Comparison of ENCODE assay signal across 16 cellular contexts in the genomic region with DNA sequence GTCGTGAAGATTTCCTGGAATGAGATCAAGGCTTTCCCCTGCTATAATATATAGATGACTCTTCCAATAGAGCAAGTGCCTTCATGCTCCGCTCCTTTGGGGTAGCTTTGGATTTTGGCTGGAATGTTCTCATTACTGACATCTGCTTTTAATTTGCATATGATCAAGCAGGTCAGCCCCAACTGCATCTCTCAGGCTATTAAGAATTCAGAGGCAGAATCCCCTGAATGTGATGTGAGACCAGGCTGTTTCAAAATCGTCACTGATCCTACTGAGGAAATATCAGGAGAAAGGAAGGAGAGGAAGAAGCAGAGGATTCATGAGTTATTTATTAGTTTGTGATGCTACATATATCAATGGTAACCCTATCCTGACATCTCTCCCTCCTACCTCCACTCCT. TPM values are rescaled to one million over a fixed set of nuclear protein-coding genes. Genes with fewer than 3 reads are reported as not detected.
DNase-seq lines count a peak whose midpoint lies in the region; ATAC-seq, FAIRE-seq and TF ChIP-seq lines count a peak whose summit lies in the region.
"Had no signal": no experiment of that assay in that cellular context is flagged by ENCODE, and none has a peak within 500 bp of the region (broad histone marks: within the 10 kb centered on the region; RNA-seq: fewer than 3 reads in every experiment).

No MANE protein-coding gene starts in this region.

- in situ Hi-C loops in GM12878 (cut with MboI) (no loop called here), transverse colon (cut with MboI; ENCODE audit: low pct_ligation_motif_present in 1 of 4, low pct_unique_long_range_greater_than_20kb in 1 of 4, low sequenced_read_pairs in 3 of 4) (no loop called here)

- H3K4me1 Mint-ChIP-seq in CD8-positive, alpha-beta memory T cell: peaks cover 66 to 87% (median 78%) of the 10 kb centered on the region in 3 donors

- BruUV-seq in GM12878 (replicated peaks; lab: Mats Ljungman, UMichigan): no TSS peak

- no peak overlapping the region for H3K4me3 ChIP-seq in CD8-positive, alpha-beta memory T cell (ENCODE audit: low read length)
- H3K4me3 ChIP-seq in GM12878 (no peak overlapping the region), transverse colon (no peak overlapping the region)
- H3K4me3 ChIP-seq: BLaER1, HAP-1 had no signal

- H2AFZ ChIP-seq in GM12878 (ENCODE audit: control insufficient read depth, low read depth, low read length): no peak overlapping the region

- intact Hi-C loops in GM12878 (cut with micrococcal nuclease; ENCODE audit: unreplicated experiment): no loop called here
- intact Hi-C loops in transverse colon (cut with DNase I; ENCODE audit: low total_unique reads): no loop called here

- no peaks in the 10 kb centered on the region for H3K36me3 ChIP-seq in CD8-positive, alpha-beta memory T cell (ENCODE audit: insufficient read depth, low read length)
- H3K36me3 ChIP-seq in GM12878 (ENCODE audit: control insufficient read depth in 2 of 2, insufficient read depth in 2 of 2, low read length in 1 of 2) (no peaks in the 10 kb centered on the region; a peak in 1 of 4 replicates), transverse colon (no peaks in the 10 kb centered on the region)
- H3K36me3 ChIP-seq: HAP-1 had no signal

- H3K9me3 Mint-ChIP-seq in CD8-positive, alpha-beta memory T cell: no peaks in the 10 kb centered on the region
- H3K9me3 Mint-ChIP-seq: CD4-positive, alpha-beta memory T cell had no signal

- TF ChIP-seq POLR2A in GM12878 (IDR thresholded peaks at IDR 0.05; ENCODE audit: low read depth, low read length) (no peak), GM18505 (IDR thresholded peaks at IDR 0.05; ENCODE audit: borderline replicate concordance, extremely low read depth, insufficient read depth, insufficient read length) (no peak), transverse colon (IDR thresholded peaks at IDR 0.05) (no peak)

- POLR2A ChIA-PET in CD8-positive, alpha-beta memory T cell (lab: Charles Lee): no interaction called here
- POLR2A ChIA-PET in GM12878 (lab: Charles Lee): no interaction called here

- H3K9me3 ChIP-seq in CD8-positive, alpha-beta memory T cell (ENCODE audit: low read length): no peaks in the 10 kb centered on the region
- no peaks in the 10 kb centered on the region for H3K9me3 ChIP-seq in GM12878 (replicated peaks; ENCODE audit: control insufficient read depth, insufficient read depth, low read length)
- H3K9me3 ChIP-seq in transverse colon: no peaks in the 10 kb centered on the region
- H3K9me3 ChIP-seq: BLaER1, HAP-1 had no signal

- H3K4me1 ChIP-seq in CD8-positive, alpha-beta memory T cell (ENCODE audit: insufficient read depth, low read length): peaks cover 39% of the 10 kb centered on the region
- H3K4me1 ChIP-seq in GM12878 (ENCODE audit: control insufficient read depth, insufficient read depth, low read length) (no peaks in the 10 kb centered on the region), transverse colon (peaks cover 0 to 16% (median 3%) of the 10 kb centered on the region in 4 donors)
- H3K4me1 ChIP-seq: BLaER1, HAP-1 had no signal

- peak overlapping the region in 2 of 7 donors; percentile 37 to 48 for H3K4me3 Mint-ChIP-seq in CD8-positive, alpha-beta memory T cell
- H3K4me3 Mint-ChIP-seq: CD14-positive monocyte; CD4-positive, alpha-beta memory T cell had no signal

- FAIRE-seq in GM12878 (lab: Jason Lieb, UNC): peak; percentile 61
- FAIRE-seq: A204.1, G401.6, GM19239 had no signal

- RAD21 ChIA-PET in GM12878 (lab: Charles Lee; ENCODE audit: unreplicated experiment): no interaction called here

- no peaks in the 10 kb centered on the region for H3K79me2 ChIP-seq in GM12878 (ENCODE audit: control insufficient read depth, insufficient read depth, low read length)

- WGBS in GM12878 (ENCODE audit: insufficient coverage, insufficient replicate concordance, low lambda C conversion rate, missing lambda C conversion rate): 68% methylated on average over 3 of the region's 3 CpGs
- 73 to 80% methylated on average over 2 to 3 of the region's 3 CpGs for WGBS in transverse colon (ENCODE audit: low coverage in 1 of 2), 2 donors

- H3K9ac ChIP-seq in GM12878 (ENCODE audit: control insufficient read depth, insufficient read depth, low read length): no peak overlapping the region
- H3K9ac ChIP-seq: BLaER1, KMS-11 had no signal

- H3K27me3 Mint-ChIP-seq in CD8-positive, alpha-beta memory T cell: no peaks in the 10 kb centered on the region
- H3K27me3 Mint-ChIP-seq: CD4-positive, alpha-beta memory T cell had no signal

- no peaks in the 10 kb centered on the region for H4K20me1 ChIP-seq in GM12878 (ENCODE audit: control insufficient read depth, insufficient read depth)
- H4K20me1 ChIP-seq: BLaER1 had no signal

- no peak for TF ChIP-seq RAD21 in GM12878 (IDR thresholded peaks at IDR 0.05; ENCODE audit: insufficient read depth, low read depth, low read length)

- CTCF ChIA-PET in CD8-positive, alpha-beta memory T cell (lab: Charles Lee): interaction anchor here (1.1 kb wide), 1 partner anchor 16 kb away, joined by 5 read pairs; no protein-coding TSS in a partner anchor
- CTCF ChIA-PET in GM12878 (lab: Yijun Ruan, JAX): interaction anchor here (1.2 to 1.8 kb wide), 2 partner anchors 10 to 17 kb away, joined by 4 to 6 read pairs; no protein-coding TSS in a partner anchor

- ATAC-seq in GM12878: no peak
- no peak for ATAC-seq in GM18505 (IDR thresholded peaks at IDR 0.05; ENCODE audit: unreplicated experiment)
- no peak for ATAC-seq in HG03521 (IDR thresholded peaks at IDR 0.05; ENCODE audit: unreplicated experiment)

- H3K36me3 Mint-ChIP-seq in CD8-positive, alpha-beta memory T cell: peaks cover 0 to 11% (median 10%) of the 10 kb centered on the region in 3 donors

- no peak for TF ChIP-seq EP300 in GM12878 (IDR thresholded peaks at IDR 0.05; ENCODE audit: borderline replicate concordance in 1 of 2, control insufficient read depth in 1 of 2, low read depth in 2 of 2, low read length in 2 of 2)
- TF ChIP-seq EP300 in transverse colon (IDR thresholded peaks at IDR 0.05; ENCODE audit: low read depth): no peak

- H3K4me2 ChIP-seq in GM12878 (ENCODE audit: control insufficient read depth, insufficient read depth): no peak overlapping the region
- H3K4me2 ChIP-seq: BLaER1, KMS-11 had no signal

- SMC1A ChIA-PET in GM12878 (lab: Charles Lee; ENCODE audit: uncharacterized antibody, unreplicated experiment): interaction anchor here (0.7 kb wide), 1 partner anchor 16 kb away, joined by 3 read pairs; no protein-coding TSS in a partner anchor

- peak overlapping the region in 7 of 8 donors; percentile 20 to 90 (median 73) for H3K27ac Mint-ChIP-seq in CD8-positive, alpha-beta memory T cell

- no peak for TF ChIP-seq CTCF in GM12878 (IDR thresholded peaks at IDR 0.05 in 2 of 3, conservative IDR thresholded peaks at IDR 0.05 in 1 of 3; ENCODE audit: control insufficient read depth in 2 of 3, extremely low read depth in 1 of 3, insufficient read depth in 1 of 3, low read depth in 3 of 3, low read length in 3 of 3)
- no peak for TF ChIP-seq CTCF in transverse colon (IDR thresholded peaks at IDR 0.05)

- no peak for DNase-seq in CD8-positive, alpha-beta memory T cell
- DNase-seq in GM12878 (ENCODE audit: low read depth, low spot score) (no peak), left kidney (ENCODE audit: low read depth, low spot score) (peak; percentile 85), transverse colon (no peak)
- DNase-seq: Calu3; CD4-positive, alpha-beta memory T cell; DMS79 treated with DMSO at 0.1 percent for 48 hours had no signal

- H3K27me3 ChIP-seq in CD8-positive, alpha-beta memory T cell (ENCODE audit: insufficient read depth, low read length, poor library complexity, severe bottlenecking): no peaks in the 10 kb centered on the region
- H3K27me3 ChIP-seq in GM12878 (replicated peaks in 1 of 2; ENCODE audit: control insufficient read depth in 2 of 2, insufficient read depth in 2 of 2, low read length in 1 of 2) (no peaks in the 10 kb centered on the region), transverse colon (no peaks in the 10 kb centered on the region)
- H3K27me3 ChIP-seq: BLaER1 had no signal

- H3K27ac ChIP-seq in CD8-positive, alpha-beta memory T cell (ENCODE audit: low read depth, low read length): no peak overlapping the region
- H3K27ac ChIP-seq in GM12878 (ENCODE audit: control insufficient read depth, insufficient read depth) (no peak overlapping the region), transverse colon (no peak overlapping the region)
- H3K27ac ChIP-seq: BLaER1, KMS-11 had no signal

TF ChIP-seq in GM12878, 131 proteins besides CTCF, POLR2A, EP300 and RAD21 (continues in another document):
- no peak for TF ChIP-seq ZZZ3 (IDR thresholded peaks at IDR 0.05; ENCODE audit: control insufficient read depth, insufficient read length, low read depth)

RNA-seq across cellular contexts. Expression of gene FUCA2, which starts 47.6 kb away (rescaled TPM):
- 10 to 100 TPM; 12.3 to 13.2 TPM for total RNA-seq in CD8-positive, alpha-beta memory T cell
- polyA plus RNA-seq in CD8-positive, alpha-beta memory T cell: 14.2 TPM
- 22.0 and 22.3 TPM in 2 replicates for total RNA-seq in GM12878 (2013; cell fraction: nucleolus; rRNA removed)
- total RNA-seq in GM12878 (2014; rRNA removed) (19.5 and 19.7 TPM in 2 replicates), GM12878 (2014; rRNA removed; fragmentation: Illumina TruSeq; extraction: Trizol) (22.2 and 22.3 TPM in 2 replicates), GM12878 (2021) (33.2 and 33.6 TPM in 2 replicates), transverse colon (10 to 100 TPM; 19.5 to 70.3 (median 46.9) TPM)
- 17.9 TPM for polyA plus RNA-seq in GM12878 (2011; ENCODE audit: low read depth)
- polyA plus RNA-seq in GM12878 (2011; rRNA removed) (19.2 and 23.5 TPM in 2 replicates), GM12878 (2014; fragmentation: Illumina TruSeq; extraction: Trizol) (22.2 and 28.2 TPM in 2 replicates), GM12878 (2014; fragmentation: Nextera tagmentation; extraction: Ambion mirVana) (10 to 100 TPM in 1 of 2 experiments, 1 to 10 TPM in 1; 5.7 to 11.8 TPM), GM12878 (2014; rRNA removed) (20.8 and 21.1 TPM in 2 replicates), GM12878 (2016; fragmentation: Nextera tagmentation; extraction: Ambion mirVana) (10 to 100 TPM; 35.0 to 36.2 TPM)
- 12.1 and 13.8 TPM in 2 replicates for polyA plus RNA-seq in GM12878 (2011; cell fraction: cytosol; rRNA removed)
- 11.3 and 12.5 TPM in 2 replicates for polyA plus RNA-seq in GM12878 (2011; cell fraction: nucleus; rRNA removed)
- 17.7 and 18.7 TPM in 2 replicates for polyA plus RNA-seq in GM12878 (2012)
- polyA minus RNA-seq in GM12878 (2011; rRNA and poly(A)+ RNA removed): 8.8 and 9.1 TPM in 2 replicates
- polyA minus RNA-seq in GM12878 (2011; cell fraction: cytosol; rRNA and poly(A)+ RNA removed): 5.2 and 7.6 TPM in 2 replicates
- 2.8 and 3.7 TPM in 2 replicates for polyA minus RNA-seq in GM12878 (2011; cell fraction: nucleus; rRNA and poly(A)+ RNA removed)
